ENCODE assay signal across 8 cellular contexts in the genomic region with DNA sequence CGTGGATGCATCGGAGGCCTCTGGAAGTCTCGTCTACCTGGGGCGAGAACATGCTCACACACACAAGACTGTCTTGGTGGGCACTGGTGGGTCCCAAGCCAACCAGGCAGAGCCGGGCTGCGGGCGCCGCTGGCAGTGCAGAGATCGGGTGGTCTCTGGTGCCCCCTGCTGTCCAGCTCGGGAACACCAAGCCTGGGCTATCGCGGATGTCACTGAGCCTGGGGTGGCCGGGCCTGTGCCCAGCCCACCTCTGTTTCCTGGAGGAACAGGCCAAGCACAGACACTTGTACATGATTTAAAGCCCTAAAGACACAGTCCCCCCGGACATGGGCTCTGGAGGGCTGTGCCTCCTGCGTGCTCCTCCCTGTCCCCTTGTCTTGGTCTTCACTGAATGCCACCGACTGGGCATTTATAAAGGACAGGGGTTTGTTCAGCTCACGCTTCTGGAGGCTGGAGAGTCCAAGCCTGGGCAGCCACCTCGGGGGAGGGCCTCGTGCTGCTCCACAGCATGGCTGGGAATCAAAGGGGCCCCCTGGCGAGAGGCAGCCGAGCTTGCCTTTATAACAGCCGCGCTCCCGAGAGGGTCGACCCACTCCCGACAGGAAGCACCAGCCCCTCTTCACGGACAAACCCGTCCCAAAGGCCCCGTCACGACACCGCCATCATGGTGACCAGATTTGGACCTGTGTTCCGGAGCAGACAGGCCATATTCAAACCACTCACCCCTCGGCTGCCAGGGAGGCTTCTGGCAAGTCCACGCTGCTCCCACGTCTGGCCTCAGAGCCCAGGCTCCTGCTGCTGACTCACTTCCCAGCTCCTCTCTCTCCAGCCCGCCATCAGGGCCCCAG. TPM values are rescaled to one million over a fixed set of nuclear protein-coding genes. Genes with fewer than 3 reads are reported as not detected.
A peak's percentile ranks its signal among the peaks of the same experiment; 100 is the strongest.
DNase-seq lines count a peak whose midpoint lies in the region; FAIRE-seq lines count a peak whose summit lies in the region.

No MANE protein-coding gene starts in this region.

- peak; percentile 40 for FAIRE-seq in urothelium cell line (lab: Jason Lieb, UNC)

- peak; percentile 45 for DNase-seq in NK-92 treated with Interleukin-12 subunit alpha and Interleukin-12 subunit beta, amount 100 ng/mL, for 24 hours (lab: John Stamatoyannopoulos, UW)
- DNase-seq in NK-92 (lab: John Stamatoyannopoulos, UW; ENCODE audit: unreplicated experiment) (no peak), KG1 (lab: John Stamatoyannopoulos, UW) (peak; percentile 36), SKM-1 (lab: John Stamatoyannopoulos, UW; ENCODE audit: unreplicated experiment) (peak; percentile 11), head of caudate nucleus (peak; percentile 65 to 95 (median 86)), posterior vena cava (ENCODE audit: low spot score) (peak; percentile 90), urothelium cell line (ENCODE audit: low spot score) (peak; percentile 87)
- DNase-seq in activated naive CD4-positive, alpha-beta T cell treated with anti-CD3 and anti-CD28 coated beads, Interleukin-2, amount 10 ng/mL, durations not matched to agents 7 days and 5 days = peak; percentile 86

- H3K4me3 Mint-ChIP-seq in activated naive CD4-positive, alpha-beta T cell treated with anti-CD3 and anti-CD28 coated beads, Interleukin-2, amount 10 ng/mL, durations not matched to agents 7 days and 5 days = no peak overlapping the region

- H3K36me3 Mint-ChIP-seq in activated naive CD4-positive, alpha-beta T cell treated with anti-CD3 and anti-CD28 coated beads, Interleukin-2, amount 10 ng/mL, durations not matched to agents 7 days and 5 days = no peaks in the 10 kb centered on the region

- peaks cover 20% of the 10 kb centered on the region for H3K27me3 Mint-ChIP-seq in activated naive CD4-positive, alpha-beta T cell treated with anti-CD3 and anti-CD28 coated beads, Interleukin-2, amount 10 ng/mL, durations not matched to agents 7 days and 5 days

- H3K27ac Mint-ChIP-seq in activated naive CD4-positive, alpha-beta T cell treated with anti-CD3 and anti-CD28 coated beads, Interleukin-2, amount 10 ng/mL, durations not matched to agents 7 days and 5 days = no peak overlapping the region

- no peaks in the 10 kb centered on the region for H3K4me1 Mint-ChIP-seq in activated naive CD4-positive, alpha-beta T cell treated with anti-CD3 and anti-CD28 coated beads, Interleukin-2, amount 10 ng/mL, durations not matched to agents 7 days and 5 days

- intact Hi-C loops in head of caudate nucleus (cut with DNase I) = loop anchor here (5.0 to 10.0 kb wide), 2 partner anchors 87 to 119 kb away; a partner anchor contains a TSS
- intact Hi-C loops in posterior vena cava (cut with DNase I) = loop anchor here in 1 of 2 donors (5.0 kb wide), 1 partner anchor 87 kb away; no protein-coding TSS in a partner anchor

- H3K9me3 Mint-ChIP-seq in activated naive CD4-positive, alpha-beta T cell treated with anti-CD3 and anti-CD28 coated beads, Interleukin-2, amount 10 ng/mL, durations not matched to agents 7 days and 5 days = peaks cover 11% of the 10 kb centered on the region

- CTCF ChIA-PET in activated naive CD4-positive, alpha-beta T cell treated with anti-CD3 and anti-CD28 coated beads, Interleukin-2, amount 10 ng/mL, durations not matched to agents 7 days and 5 days (lab: Charles Lee) = interaction anchor here (0.7 to 6.7 kb wide), 7 partner anchors 26 to 291 kb away, joined by 3 to 92 read pairs (median 3); no protein-coding TSS in a partner anchor

RNA-seq across cellular contexts. Expression of a gene that starts 3.6 kb away (rescaled TPM):
- not detected for total RNA-seq in posterior vena cava

RNA-seq across cellular contexts. Expression of a gene that starts 7.9 kb away (rescaled TPM):
- 100 to 1,000 TPM in 1 of 2 donors, 10 to 100 TPM in 1; 93.3 to 127 TPM for total RNA-seq in posterior vena cava
